11 cellular contexts compared by ENCODE assay signal in genomic region chr1:230792691-230793462, GRCh38. TPM values are rescaled to one million over a fixed set of nuclear protein-coding genes. Genes with fewer than 3 reads are reported as not detected.
A peak's percentile ranks its signal among the peaks of the same experiment; 100 is the strongest.
DNase-seq lines count a peak whose midpoint lies in the region; ATAC-seq and TF ChIP-seq lines count a peak whose summit lies in the region.
"Had no signal": no experiment of that assay in that cellular context is flagged by ENCODE, and none has a peak within 500 bp of the region (broad histone marks: within the 10 kb centered on the region; RNA-seq: fewer than 3 reads in every experiment).

No MANE protein-coding gene starts in this region.

- no peak overlapping the region for H3K27ac ChIP-seq in DND-41 (ENCODE audit: low read length)

- no peak overlapping the region for H2AFZ ChIP-seq in DND-41 (ENCODE audit: low read depth, low read length)

- H3K9me3 Mint-ChIP-seq in HFFc6 (no peaks in the 10 kb centered on the region), brain (no peaks in the 10 kb centered on the region), T-cell (no peaks in the 10 kb centered on the region)
- H3K9me3 Mint-ChIP-seq: nephron progenitor cell had no signal

- peaks cover 14% of the 10 kb centered on the region for H3K27me3 Mint-ChIP-seq in HFFc6 (ENCODE audit: insufficient read depth)
- no peaks in the 10 kb centered on the region for H3K27me3 Mint-ChIP-seq in brain
- peaks cover 5 to 16% of the 10 kb centered on the region in 2 donors for H3K27me3 Mint-ChIP-seq in T-cell

- no peak overlapping the region for H3K4me2 ChIP-seq in DND-41 (ENCODE audit: insufficient read depth, low read length)

- H3K79me2 ChIP-seq in DND-41 (ENCODE audit: insufficient read depth, low read length) = no peaks in the 10 kb centered on the region

- DNase-seq in DND-41 (no peak), HFFc6 (peak; percentile 1), lung microvascular endothelial cell (ENCODE audit: low read depth in 2 of 2) (peak; percentile 15 to 36), T-cell (no peak)
- DNase-seq in activated CD4-positive, alpha-beta T cell treated with anti-CD3 and anti-CD28 coated beads, Interleukin-2, amount 50 U/mL, for 1 hour = no peak
- DNase-seq: kidney; NCI-H187 treated with DMSO at 0.1 percent for 48 hours; nephron progenitor cell; stimulated activated CD4-positive, alpha-beta T cell treated with anti-CD3 and anti-CD28 coated beads, Interleukin-12 subunit alpha, Interleukin-12 subunit beta, amount 100 ng/mL, for 4 hours had no signal

- no peaks in the 10 kb centered on the region for H3K9me3 ChIP-seq in DND-41 (ENCODE audit: insufficient read depth, low read length, severe bottlenecking)

- H3K27me3 ChIP-seq in DND-41 (ENCODE audit: insufficient read depth, low read length, poor library complexity) = peaks cover 9% of the 10 kb centered on the region

- H3K4me1 ChIP-seq in DND-41 (ENCODE audit: insufficient read depth, low read length) = peaks cover 4% of the 10 kb centered on the region

- no peak overlapping the region for H3K4me3 ChIP-seq in DND-41 (ENCODE audit: low read depth in 1 of 2, low read length in 2 of 2)

- H3K27ac Mint-ChIP-seq in HFFc6 (no peak overlapping the region), brain (peak overlapping the region in 4 of 5 experiments; percentile 53 to 76 (median 64)), T-cell (no peak overlapping the region)

- H3K4me1 Mint-ChIP-seq in HFFc6 (ENCODE audit: low read depth) = no peaks in the 10 kb centered on the region
- H3K4me1 Mint-ChIP-seq in brain = peaks cover 30% of the 10 kb centered on the region
- H3K4me1 Mint-ChIP-seq in T-cell = no peaks in the 10 kb centered on the region
- H3K4me1 Mint-ChIP-seq: nephron progenitor cell had no signal

- ATAC-seq in DND-41 (ENCODE audit: insufficient read depth, low read depth) (no peak), GM21390 (IDR thresholded peaks at IDR 0.05; ENCODE audit: unreplicated experiment) (no peak), T-cell (replicated peaks in 1 of 4) (no peak)

- H3K4me3 Mint-ChIP-seq in HFFc6 = no peak overlapping the region
- no peak overlapping the region for H3K4me3 Mint-ChIP-seq in brain
- H3K4me3 Mint-ChIP-seq in T-cell = no peak overlapping the region
- H3K4me3 Mint-ChIP-seq: nephron progenitor cell had no signal

- CTCF ChIA-PET in T-cell (lab: Charles Lee) = interaction anchor here in 1 of 2 donors (0.5 kb wide), 1 partner anchor 780 kb away, joined by 5 read pairs; no protein-coding TSS in a partner anchor

- TF ChIP-seq CTCF in DND-41 (IDR thresholded peaks at IDR 0.05; ENCODE audit: borderline replicate concordance, extremely low read depth, low read length, poor library complexity, severe bottlenecking) (peak; percentile 35), HFFc6 (IDR thresholded peaks at IDR 0.05) (peak; percentile 39; the same call in 1 of the 2 replicates), brain (conservative IDR thresholded peaks at IDR 0.05) (peak in 1 of 2 experiments; percentile 35)

- no peak overlapping the region for H3K9ac ChIP-seq in DND-41 (ENCODE audit: low read depth, low read length)

- POLR2A ChIA-PET in T-cell (lab: Charles Lee) = no interaction called here

- H3K36me3 ChIP-seq in DND-41 (ENCODE audit: insufficient read depth, low read length) = no peaks in the 10 kb centered on the region

- H3K36me3 Mint-ChIP-seq in HFFc6 (ENCODE audit: low read depth) = no peaks in the 10 kb centered on the region
- no peaks in the 10 kb centered on the region for H3K36me3 Mint-ChIP-seq in brain
- no peaks in the 10 kb centered on the region for H3K36me3 Mint-ChIP-seq in T-cell

- H4K20me1 ChIP-seq in DND-41 (ENCODE audit: insufficient read depth, low read length) = no peaks in the 10 kb centered on the region

RNA-seq across cellular contexts. Expression of gene CAPN9, which starts 45.7 kb away (rescaled TPM):
- total RNA-seq in HFFc6 (2021; fragmentation: NEBNext Ultra II Directional; extraction: Animal tissue kit (Norgen Biotek cat#: 25700)) = not detected
- 2.0 TPM for polyA plus RNA-seq in brain (ENCODE audit: insufficient read depth, low read depth, low replicate concordance)
- total RNA-seq in lung microvascular endothelial cell (not detected in 2 replicates), T-cell (not detected)

Comparison
In these comparisons a context has a peak if more than half of its experiments do, and no peak if none do; other contexts are left out.
1. DNase-seq: peak in HFFc6 (single experiment) and lung microvascular endothelial cell (2 of 2); none in DND-41 (single experiment), activated CD4-positive, alpha-beta T cell treated with anti-CD3 and anti-CD28 coated beads, Interleukin-2, amount 50 U/mL, for 1 hour (single experiment) and T-cell (0 of 34).
2. H3K27ac Mint-ChIP-seq: peak in brain (4 of 5); none in HFFc6 (single experiment) and T-cell (0 of 2).